In the genomic region with DNA sequence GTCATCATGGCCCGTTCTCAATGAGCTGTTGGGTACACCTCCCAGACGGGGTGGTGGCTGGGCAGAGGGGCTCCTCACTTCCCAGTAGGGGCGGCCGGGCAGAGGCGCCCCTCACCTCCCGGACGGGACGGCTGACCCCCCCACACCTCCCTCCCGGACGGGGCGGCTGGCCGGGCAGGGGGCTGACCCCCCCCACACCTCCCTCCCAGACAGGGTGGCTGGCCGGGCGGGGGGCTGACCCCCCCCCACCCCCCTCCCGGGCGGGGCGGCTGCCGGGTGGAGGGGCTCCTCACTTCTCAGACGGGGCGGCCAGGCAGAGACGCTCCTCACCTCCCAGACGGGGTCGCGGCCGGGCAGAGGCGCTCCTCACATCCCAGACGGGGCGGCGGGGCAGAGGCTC, we compare ENCODE assay signal across 1 cellular context. TPM values are rescaled to one million over a fixed set of nuclear protein-coding genes. Genes with fewer than 3 reads are reported as not detected.
"Had no signal": no experiment of that assay in that cellular context is flagged by ENCODE, and none has a peak within 500 bp of the region (broad histone marks: within the 10 kb centered on the region; RNA-seq: fewer than 3 reads in every experiment).

No MANE protein-coding gene starts in this region.

RNA-seq across cellular contexts. Expression of gene ZYG11A, which starts 27.2 kb away (rescaled TPM):
- total RNA-seq: GM23248 had no signal
